ENCODE assay signal across 7 cellular contexts in genomic region chr3:26536955-26537354, GRCh38.
"Had no signal": no experiment of that assay in that cellular context is flagged by ENCODE, and none has a peak within 500 bp of the region (broad histone marks: within the 10 kb centered on the region; RNA-seq: fewer than 3 reads in every experiment).

No MANE protein-coding gene starts in this region.

- ATAC-seq: GM23338, HCT116 had no signal

- H3K4me3 ChIP-seq: GM23338, HAP-1 had no signal

- H3K27ac ChIP-seq: HL-60 had no signal

- H3K4me2 ChIP-seq: GM23338 had no signal

- H2AFZ ChIP-seq: GM23338 had no signal

- DNase-seq: H7, HFFc6, KG1 had no signal

- H3K36me3 ChIP-seq: HAP-1 had no signal

- H3K4me1 ChIP-seq: HAP-1 had no signal

- H3K9me3 ChIP-seq: HAP-1 had no signal
